In the genomic region with DNA sequence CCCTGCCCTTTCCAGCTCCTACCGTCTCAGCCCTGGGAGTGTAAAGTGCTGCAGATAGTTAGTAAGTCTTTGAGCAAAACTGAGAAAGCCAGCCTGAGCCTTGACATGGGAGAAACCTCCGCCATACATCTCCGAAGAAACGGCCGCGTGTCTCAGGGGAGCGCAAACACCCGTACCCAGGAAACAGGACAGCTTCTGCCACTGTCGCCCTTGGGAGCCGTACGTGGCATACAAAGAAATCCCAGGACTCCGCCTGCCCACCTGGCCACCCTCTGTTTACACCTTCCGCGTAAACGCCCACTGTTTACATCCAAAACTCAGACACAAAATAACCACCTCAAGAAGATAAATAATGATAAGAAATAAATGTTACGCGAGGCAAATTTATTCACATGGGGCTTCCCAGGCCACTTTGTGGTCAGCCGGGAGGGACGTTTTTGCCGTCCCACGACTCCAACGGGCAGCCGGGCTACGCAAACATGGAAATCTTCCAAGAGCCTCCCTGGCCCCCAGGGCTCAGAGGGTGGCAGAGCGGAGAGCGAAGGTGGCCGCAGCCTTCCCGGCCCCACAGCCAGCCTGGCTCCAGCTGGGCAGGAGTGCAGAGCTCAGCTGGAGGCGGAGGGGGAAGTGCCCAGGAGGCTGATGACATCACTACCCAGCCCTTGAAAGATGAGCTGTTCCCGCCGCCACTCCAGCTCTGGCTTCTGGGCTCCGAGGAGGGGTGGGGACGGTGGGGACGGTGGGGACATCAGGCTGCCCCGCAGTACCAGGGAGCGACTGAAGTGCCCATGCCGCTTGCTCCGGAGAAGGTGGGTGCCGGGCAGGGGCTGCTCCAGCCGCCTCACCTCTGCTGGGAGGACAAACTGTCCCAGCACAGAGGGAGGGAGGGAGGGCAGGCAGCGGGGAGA, we compare ENCODE assay signal across 8 cellular contexts.
DNase-seq lines count a peak whose midpoint lies in the region; ATAC-seq, FAIRE-seq and TF ChIP-seq lines count a peak whose summit lies in the region.

BDKRB2 (plus strand) TSS at position 689 of the 908 bp plus-strand sequence. CDS start 32,269 bp downstream, outside the sequence.

- peak; percentile 74 for DNase-seq in ACHN
- peak; percentile 97 for DNase-seq in H54 (ENCODE audit: insufficient read length, low spot score)
- DNase-seq in NCI-H524 treated with DMSO at 0.1 percent for 48 hours (lab: John Stamatoyannopoulos, UW) = peak; percentile 84
- peak; percentile 67 for DNase-seq in astrocyte of the spinal cord (ENCODE audit: low read depth, low spot score)
- peak; percentile 18 for DNase-seq in retinal pigment epithelial cell (ENCODE audit: low read depth)
- no peak for DNase-seq in cerebellar nuclear complex (lab: John Stamatoyannopoulos, UW)

- no peak for ATAC-seq in HG03342 (IDR thresholded peaks at IDR 0.05; ENCODE audit: unreplicated experiment)

- TF ChIP-seq POLR2A in H54 (IDR thresholded peaks at IDR 0.05; ENCODE audit: low read depth, low read length) = peak; percentile 48; the same call in 1 of the 2 replicates

- TF ChIP-seq CTCF in astrocyte of the spinal cord (IDR thresholded peaks at IDR 0.05; ENCODE audit: low read depth, low read length) (no peak), retinal pigment epithelial cell (conservative IDR thresholded peaks at IDR 0.05; ENCODE audit: low read depth, low read length) (no peak)

- in situ Hi-C loops in ACHN (cut with HindIII; ENCODE audit: low pct_ligation_motif_present, low pct_unique_long_range_greater_than_20kb, low sequenced_read_pairs) (no loop called here), astrocyte of the spinal cord (cut with HindIII; ENCODE audit: low sequenced_read_pairs) (no loop called here)

- peak; percentile 76 for FAIRE-seq in H54 (lab: Jason Lieb, UNC)

- H3K4me3 ChIP-seq in astrocyte of the spinal cord (ENCODE audit: low read depth, low read length) = peak within 1 kb of the TSS; percentile 50
- peak within 1 kb of the TSS; percentile 28 for H3K4me3 ChIP-seq in iPS-11a (ENCODE audit: low read depth, low read length)
- H3K4me3 ChIP-seq in retinal pigment epithelial cell (ENCODE audit: low read length) = peak within 1 kb of the TSS; percentile 42

Comparison
In these comparisons a context has a peak if more than half of its experiments do, and no peak if none do; other contexts are left out.
1. DNase-seq: peak in ACHN (single experiment), H54 (single experiment), NCI-H524 treated with DMSO at 0.1 percent for 48 hours (single experiment), astrocyte of the spinal cord (single experiment) and retinal pigment epithelial cell (single experiment); none in cerebellar nuclear complex (0 of 2).
2. Peak in every context shown above with its lines, with median percentiles within 50 percentile points of each other: H3K4me3 ChIP-seq.